21 cellular contexts compared by ENCODE assay signal in genomic region chrX:133938530-133938929, GRCh38. TPM values are rescaled to one million over a fixed set of nuclear protein-coding genes. Genes with fewer than 3 reads are reported as not detected.
DNase-seq lines count a peak whose midpoint lies in the region; ATAC-seq, FAIRE-seq and TF ChIP-seq lines count a peak whose summit lies in the region.
"Had no signal": no experiment of that assay in that cellular context is flagged by ENCODE, and none has a peak within 500 bp of the region (broad histone marks: within the 10 kb centered on the region; RNA-seq: fewer than 3 reads in every experiment).

No MANE protein-coding gene starts in this region.

- no peak for TF ChIP-seq CTCF in A549 (IDR thresholded peaks at IDR 0.05)
- no peak for TF ChIP-seq CTCF in IMR-90 (conservative IDR thresholded peaks at IDR 0.05; ENCODE audit: low read depth, low read length)
- no peak for TF ChIP-seq CTCF in hepatocyte (IDR thresholded peaks at IDR 0.05; ENCODE audit: poor library complexity)
- TF ChIP-seq CTCF in nephron (IDR thresholded peaks at IDR 0.05; ENCODE audit: unreplicated experiment in 3 of 3): no peak

- CTCF ChIA-PET in A549 (lab: Yijun Ruan, JAX) (no interaction called here), IMR-90 (lab: Yijun Ruan, JAX) (interaction anchor here (0.5 kb wide), 1 partner anchor 26 kb away, joined by 4 read pairs; no protein-coding TSS in a partner anchor)

- no peak overlapping the region for H3K4ac ChIP-seq in IMR-90 (ENCODE audit: low read depth, low read length)

- H2AK5ac ChIP-seq in IMR-90 (ENCODE audit: low read depth, low read length): no peak overlapping the region

- H4K20me1 ChIP-seq in IMR-90 (ENCODE audit: insufficient read depth, low read length) (no peaks in the 10 kb centered on the region), hepatocyte (ENCODE audit: insufficient read depth, poor library complexity, severe bottlenecking) (no peaks in the 10 kb centered on the region)

- H2AK9ac ChIP-seq in IMR-90 (replicated peaks; ENCODE audit: low read depth, low read length, poor library complexity): no peak overlapping the region

- dilution Hi-C loops in IMR-90 (cut with HindIII; ENCODE audit: low sequenced_read_pairs, unreplicated experiment): no loop called here

- H3K9me3 ChIP-seq in A549: no peaks in the 10 kb centered on the region
- H3K9me3 ChIP-seq in IMR-90 (ENCODE audit: control insufficient read depth, insufficient read depth, low read length): no peaks in the 10 kb centered on the region
- no peaks in the 10 kb centered on the region for H3K9me3 ChIP-seq in hepatocyte (ENCODE audit: low read depth)

- H3K18ac ChIP-seq in IMR-90 (ENCODE audit: low read depth, low read length): no peak overlapping the region

- peak overlapping the region; percentile 91 to 93 (median 92) for H3K27ac Mint-ChIP-seq in nephron
- H3K27ac Mint-ChIP-seq in activated naive CD4-positive, alpha-beta T cell treated with anti-CD3 and anti-CD28 coated beads, Interleukin-2, amount 50 U/mL, for 72 hours: no peak overlapping the region
- H3K27ac Mint-ChIP-seq in activated CD4-positive, alpha-beta T cell treated with anti-CD3 and anti-CD28 coated beads, Interleukin-2, amount 10 ng/mL, durations not matched to agents 24 days and 14 days: no peak overlapping the region
- H3K27ac Mint-ChIP-seq: CD4-positive, alpha-beta memory T cell had no signal

- ATAC-seq in A549 (no peak), IMR-90 (ENCODE audit: low read depth) (no peak)
- no peak for ATAC-seq in activated naive CD4-positive, alpha-beta T cell treated with anti-CD3 and anti-CD28 coated beads, Interleukin-2, amount 50 U/mL, for 72 hours

- DNase-seq in A549 (ENCODE audit: low read depth in 1 of 2, low spot score in 1 of 2) (no peak), IMR-90 (no peak), hepatocyte (ENCODE audit: low spot score) (no peak), foreskin melanocyte (no peak)
- DNase-seq in activated naive CD4-positive, alpha-beta T cell treated with anti-CD3 and anti-CD28 coated beads, Interleukin-2, amount 50 U/mL, for 72 hours (ENCODE audit: low spot score in 2 of 2): no peak
- DNase-seq in activated CD4-positive, alpha-beta T cell treated with anti-CD3 and anti-CD28 coated beads, Interleukin-2, amount 10 ng/mL, durations not matched to agents 24 days and 14 days: no peak
- DNase-seq: 8988T; C1 segment of cervical spinal cord; Calu3; CD4-positive, alpha-beta memory T cell; COR-L47; DMS53; DMS79 treated with DMSO at 0.1 percent for 48 hours; GF-D8; GM23248; H7; HCEC 1CT had no signal

- H3K4me3 Mint-ChIP-seq in nephron: no peak overlapping the region
- no peak overlapping the region for H3K4me3 Mint-ChIP-seq in activated CD4-positive, alpha-beta T cell treated with anti-CD3 and anti-CD28 coated beads, Interleukin-2, amount 10 ng/mL, durations not matched to agents 24 days and 14 days
- H3K4me3 Mint-ChIP-seq: CD4-positive, alpha-beta memory T cell had no signal

- no peak overlapping the region for H2BK5ac ChIP-seq in IMR-90 (ENCODE audit: low read depth, low read length, poor library complexity, severe bottlenecking)

- no peaks in the 10 kb centered on the region for H3K9me1 ChIP-seq in IMR-90 (ENCODE audit: insufficient read depth, low read length)

- H3K4me1 ChIP-seq in A549 (no peaks in the 10 kb centered on the region), IMR-90 (ENCODE audit: control insufficient read depth, insufficient read depth, low read length) (no peaks in the 10 kb centered on the region), hepatocyte (ENCODE audit: insufficient read depth) (peaks cover 18% of the 10 kb centered on the region)

- FAIRE-seq in A549 (lab: Jason Lieb, UNC): no peak
- FAIRE-seq: GM18507, H1 had no signal

- H2AFZ ChIP-seq in IMR-90 (replicated peaks; ENCODE audit: low read length, poor library complexity) (no peak overlapping the region), hepatocyte (no peak overlapping the region)
- H2AFZ ChIP-seq: GM23248 had no signal

- POLR2A ChIA-PET in A549 (lab: Yijun Ruan, JAX) (no interaction called here), IMR-90 (lab: Charles Lee; ENCODE audit: unreplicated experiment) (no interaction called here)

- H3K4me1 Mint-ChIP-seq in nephron: peaks cover 50% of the 10 kb centered on the region
- peaks cover 4% of the 10 kb centered on the region for H3K4me1 Mint-ChIP-seq in activated CD4-positive, alpha-beta T cell treated with anti-CD3 and anti-CD28 coated beads, Interleukin-2, amount 10 ng/mL, durations not matched to agents 24 days and 14 days
- H3K4me1 Mint-ChIP-seq: CD4-positive, alpha-beta memory T cell had no signal

- H3K4me2 ChIP-seq in A549 (no peak overlapping the region), IMR-90 (ENCODE audit: low read depth, low read length) (no peak overlapping the region), hepatocyte (no peak overlapping the region)

- no peak overlapping the region for H3K4me3 ChIP-seq in A549
- no peak overlapping the region for H3K4me3 ChIP-seq in IMR-90 (ENCODE audit: insufficient read depth, low read depth, low read length)
- H3K4me3 ChIP-seq in hepatocyte: no peak overlapping the region
- H3K4me3 ChIP-seq: GM23248 had no signal

- no peak overlapping the region for H3K23ac ChIP-seq in IMR-90 (ENCODE audit: low read depth, low read length)

- no peak for TF ChIP-seq RAD21 in A549 (conservative IDR thresholded peaks at IDR 0.05 in 1 of 2, IDR thresholded peaks at IDR 0.05 in 1 of 2)
- TF ChIP-seq RAD21 in IMR-90 (IDR thresholded peaks at IDR 0.05; ENCODE audit: low read length): no peak

- H3K27me3 Mint-ChIP-seq in nephron (ENCODE audit: low read depth): no peaks in the 10 kb centered on the region
- H3K27me3 Mint-ChIP-seq in activated CD4-positive, alpha-beta T cell treated with anti-CD3 and anti-CD28 coated beads, Interleukin-2, amount 10 ng/mL, durations not matched to agents 24 days and 14 days: no peaks in the 10 kb centered on the region
- H3K27me3 Mint-ChIP-seq: CD4-positive, alpha-beta memory T cell had no signal

- BruUV-seq in IMR-90 (replicated peaks; lab: Mats Ljungman, UMichigan): no TSS peak

- WGBS in A549 (ENCODE audit: missing lambda C conversion rate): 5% methylated on average over 1 of the region's 1 CpG
- WGBS in IMR-90 (ENCODE audit: extremely low coverage in 2 of 2, insufficient read length in 1 of 2), 2 experiments: no CpG with 5 or more reads among the region's 1 CpG
- WGBS in hepatocyte (ENCODE audit: low lambda C conversion rate, missing lambda C conversion rate): 30% methylated on average over 1 of the region's 1 CpG

- no peak overlapping the region for H3K14ac ChIP-seq in IMR-90 (replicated peaks; ENCODE audit: low read depth, low read length)

- H3K27me3 ChIP-seq in IMR-90 (ENCODE audit: control insufficient read depth, insufficient read depth, low read length) (peaks cover 4% of the 10 kb centered on the region), hepatocyte (no peaks in the 10 kb centered on the region)

- no peak overlapping the region for H4K91ac ChIP-seq in IMR-90 (ENCODE audit: insufficient read depth, low read depth, low read length)

- H3K36me3 ChIP-seq in IMR-90 (ENCODE audit: control insufficient read depth, insufficient read depth, low read length) (no peaks in the 10 kb centered on the region), hepatocyte (replicated peaks; ENCODE audit: insufficient read depth, low read depth) (no peaks in the 10 kb centered on the region)

- peaks cover 14% of the 10 kb centered on the region for H3K36me3 Mint-ChIP-seq in nephron (ENCODE audit: low read depth)
- H3K36me3 Mint-ChIP-seq in activated naive CD4-positive, alpha-beta T cell treated with anti-CD3 and anti-CD28 coated beads, Interleukin-2, amount 50 U/mL, for 72 hours: no peaks in the 10 kb centered on the region
- no peaks in the 10 kb centered on the region for H3K36me3 Mint-ChIP-seq in activated CD4-positive, alpha-beta T cell treated with anti-CD3 and anti-CD28 coated beads, Interleukin-2, amount 10 ng/mL, durations not matched to agents 24 days and 14 days (ENCODE audit: low read depth)
- H3K36me3 Mint-ChIP-seq: CD4-positive, alpha-beta memory T cell had no signal

- H3K9ac ChIP-seq in IMR-90 (ENCODE audit: low read depth, low read length): no peak overlapping the region
- H3K9ac ChIP-seq: GM23248 had no signal

- no peaks in the 10 kb centered on the region for H3K9me3 Mint-ChIP-seq in nephron
- no peaks in the 10 kb centered on the region for H3K9me3 Mint-ChIP-seq in activated naive CD4-positive, alpha-beta T cell treated with anti-CD3 and anti-CD28 coated beads, Interleukin-2, amount 50 U/mL, for 72 hours
- H3K9me3 Mint-ChIP-seq in activated CD4-positive, alpha-beta T cell treated with anti-CD3 and anti-CD28 coated beads, Interleukin-2, amount 10 ng/mL, durations not matched to agents 24 days and 14 days: no peaks in the 10 kb centered on the region
- H3K9me3 Mint-ChIP-seq: CD4-positive, alpha-beta memory T cell had no signal

- no peak overlapping the region for H2BK120ac ChIP-seq in IMR-90 (ENCODE audit: low read depth, low read length)

- no peak for TF ChIP-seq EP300 in A549 (IDR thresholded peaks at IDR 0.05)

- H4K5ac ChIP-seq in IMR-90 (ENCODE audit: low read depth, low read length): no peak overlapping the region

- H3K56ac ChIP-seq in IMR-90 (ENCODE audit: extremely low read depth, insufficient read depth, low read length): no peak overlapping the region

- H2BK20ac ChIP-seq in IMR-90 (ENCODE audit: low read depth, low read length): no peak overlapping the region

- H3K79me2 ChIP-seq in hepatocyte: no peaks in the 10 kb centered on the region

- H3K79me1 ChIP-seq in IMR-90 (ENCODE audit: low read depth in 1 of 2, low read length in 2 of 2): no peaks in the 10 kb centered on the region

- no peak overlapping the region for H2BK15ac ChIP-seq in IMR-90 (ENCODE audit: low read depth, low read length)

- H4K8ac ChIP-seq in IMR-90 (ENCODE audit: low read depth in 2 of 2, low read length in 2 of 2): no peak overlapping the region

- TF ChIP-seq POLR2A in A549 (IDR thresholded peaks at IDR 0.05; ENCODE audit: low read length): no peak
- TF ChIP-seq POLR2A in IMR-90 (IDR thresholded peaks at IDR 0.05; ENCODE audit: low read depth, low read length): no peak

- no peaks in the 10 kb centered on the region for H3K9me2 ChIP-seq in hepatocyte (replicated peaks; ENCODE audit: insufficient read depth)

- in situ Hi-C loops in IMR-90 (cut with MboI; ENCODE audit: low sequenced_read_pairs): no loop called here

- H3K27ac ChIP-seq in A549 (no peak overlapping the region), IMR-90 (ENCODE audit: insufficient read depth, low read length) (no peak overlapping the region), hepatocyte (peak overlapping the region; percentile 19)
- H3K27ac ChIP-seq: GM23248 had no signal

- intact Hi-C loops in IMR-90 (cut with micrococcal nuclease): no loop called here
- intact Hi-C loops in activated CD4-positive, alpha-beta T cell treated with anti-CD3 and anti-CD28 coated beads, Interleukin-2, amount 10 ng/mL, durations not matched to agents 24 days and 14 days (cut with micrococcal nuclease): no loop called here

RNA-seq across cellular contexts. Expression of gene GPC3, which starts 46.9 kb away (rescaled TPM):
- polyA plus RNA-seq in A549 (2011; rRNA removed) (0.04 TPM in 1 of 2 replicates, not detected in the other), A549 (2017; fragmentation: RNase III; extraction: RNeasy Plus Mini Kit Qiagen cat#74134 plus additional on column Dnase treatment) (not detected in 3 replicates), IMR-90 (2012; rRNA removed) (not detected in 2 replicates), hepatocyte (618 and 789 TPM in 2 replicates)
- polyA plus RNA-seq in A549 (2012; cell fraction: cytosol; rRNA removed): not detected in 2 replicates
- 0.01 TPM in 1 of 2 replicates, not detected in the other for polyA plus RNA-seq in A549 (2012; cell fraction: nucleus; rRNA removed)
- polyA minus RNA-seq in A549 (2011; rRNA and poly(A)+ RNA removed): not detected in 2 replicates
- total RNA-seq in IMR-90 (2012; rRNA removed) (not detected in 2 replicates), hepatocyte (860 and 874 TPM in 2 replicates)
- not detected in 2 replicates for polyA plus RNA-seq in IMR-90 (2012; cell fraction: cytosol; rRNA removed)
- polyA plus RNA-seq in IMR-90 (2012; cell fraction: nucleus; rRNA removed; ENCODE audit: low replicate concordance): not detected in 2 replicates
- 1 to 10 TPM in 1 of 2 donors, under 1 TPM in 1; 0.66 to 1.4 TPM for total RNA-seq in activated naive CD4-positive, alpha-beta T cell treated with anti-CD3 and anti-CD28 coated beads, Interleukin-2, amount 50 U/mL, for 72 hours
- total RNA-seq in activated CD4-positive, alpha-beta T cell treated with anti-CD3 and anti-CD28 coated beads, Interleukin-2, amount 10 ng/mL, durations not matched to agents 24 days and 14 days: 0.21 and 0.40 TPM in 2 replicates
- total RNA-seq: GM23248 had no signal
- polyA plus RNA-seq: BJ, GM23248 had no signal

Comparison
In these comparisons a context has a peak if more than half of its experiments do, and no peak if none do; other contexts are left out.
1. H3K27ac Mint-ChIP-seq: peak in nephron (3 of 3); none in activated naive CD4-positive, alpha-beta T cell treated with anti-CD3 and anti-CD28 coated beads, Interleukin-2, amount 50 U/mL, for 72 hours (0 of 2) and activated CD4-positive, alpha-beta T cell treated with anti-CD3 and anti-CD28 coated beads, Interleukin-2, amount 10 ng/mL, durations not matched to agents 24 days and 14 days (single experiment).
2. RNA of gene GPC3, which starts 46.9 kb away (total RNA-seq): 860 to 874 TPM in hepatocyte; 0.66 to 1.4 TPM in activated naive CD4-positive, alpha-beta T cell treated with anti-CD3 and anti-CD28 coated beads, Interleukin-2, amount 50 U/mL, for 72 hours, 0.21 to 0.40 TPM in activated CD4-positive, alpha-beta T cell treated with anti-CD3 and anti-CD28 coated beads, Interleukin-2, amount 10 ng/mL, durations not matched to agents 24 days and 14 days and not detected in IMR-90; every median in the first group is over 100 times any median in the second.